ENCODE assay signal across 11 cellular contexts in genomic region chr17:8832711-8833352, GRCh38. TPM values are rescaled to one million over a fixed set of nuclear protein-coding genes. Genes with fewer than 3 reads are reported as not detected.
DNase-seq lines count a peak whose midpoint lies in the region; ATAC-seq, FAIRE-seq and TF ChIP-seq lines count a peak whose summit lies in the region.
"Had no signal": no experiment of that assay in that cellular context is flagged by ENCODE, and none has a peak within 500 bp of the region (broad histone marks: within the 10 kb centered on the region; RNA-seq: fewer than 3 reads in every experiment).

No MANE protein-coding gene starts in this region.

- H3K4me3 ChIP-seq in CD8-positive, alpha-beta T cell (ENCODE audit: low read depth, low read length), result no peak overlapping the region
- H3K4me3 ChIP-seq in MG63, result no peak overlapping the region
- no peak overlapping the region for H3K4me3 ChIP-seq in naive thymus-derived CD4-positive, alpha-beta T cell (ENCODE audit: low read length)
- no peak overlapping the region for H3K4me3 ChIP-seq in small intestine (ENCODE audit: low read depth in 1 of 2, low read length in 2 of 2)
- H3K4me3 ChIP-seq: HAP-1 had no signal

- no peaks in the 10 kb centered on the region for H3K27me3 Mint-ChIP-seq in CD8-positive, alpha-beta T cell (ENCODE audit: low read depth)
- H3K27me3 Mint-ChIP-seq in activated naive CD4-positive, alpha-beta T cell treated with anti-CD3 and anti-CD28 coated beads, Interleukin-2, amount 10 ng/mL, durations not matched to agents 7 days and 5 days, result no peaks in the 10 kb centered on the region
- H3K27me3 Mint-ChIP-seq in naive thymus-derived CD4-positive, alpha-beta T cell, result no peaks in the 10 kb centered on the region

- H3K27ac ChIP-seq in CD8-positive, alpha-beta T cell (ENCODE audit: low read depth, low read length), result no peak overlapping the region
- H3K27ac ChIP-seq in naive thymus-derived CD4-positive, alpha-beta T cell (ENCODE audit: low read depth, low read length), result no peak overlapping the region
- H3K27ac ChIP-seq in small intestine (ENCODE audit: low read depth in 1 of 2, low read length in 1 of 2), result no peak overlapping the region

- FAIRE-seq in small intestine (lab: Jason Lieb, UNC), result no peak

- no peak overlapping the region for H3K4me3 Mint-ChIP-seq in CD8-positive, alpha-beta T cell
- H3K4me3 Mint-ChIP-seq in activated naive CD4-positive, alpha-beta T cell treated with anti-CD3 and anti-CD28 coated beads, Interleukin-2, amount 10 ng/mL, durations not matched to agents 7 days and 5 days, result no peak overlapping the region
- no peak overlapping the region for H3K4me3 Mint-ChIP-seq in naive thymus-derived CD4-positive, alpha-beta T cell

- intact Hi-C loops in CD8-positive, alpha-beta T cell (cut with DNase I, micrococcal nuclease), result no loop called here
- intact Hi-C loops in naive thymus-derived CD4-positive, alpha-beta T cell (cut with micrococcal nuclease), result no loop called here

- no peaks in the 10 kb centered on the region for H3K27me3 ChIP-seq in CD8-positive, alpha-beta T cell (ENCODE audit: insufficient read depth, low read length)
- H3K27me3 ChIP-seq in MG63 (0 out of 2 replicates have a peak, but pooled peaks cover 2% of the 10 kb centered on the region), small intestine (ENCODE audit: control insufficient read depth in 2 of 2, insufficient read depth in 2 of 2, low read length in 2 of 2) (no peaks in the 10 kb centered on the region)
- H3K27me3 ChIP-seq in naive thymus-derived CD4-positive, alpha-beta T cell (ENCODE audit: control insufficient read depth in 2 of 2, insufficient read depth in 2 of 2, low read length in 2 of 2), result no peaks in the 10 kb centered on the region

- POLR2A ChIA-PET in CD8-positive, alpha-beta T cell (lab: Charles Lee), result no interaction called here
- POLR2A ChIA-PET in naive thymus-derived CD4-positive, alpha-beta T cell (lab: Charles Lee), result no interaction called here

- H3K9me3 Mint-ChIP-seq in CD8-positive, alpha-beta T cell, result no peaks in the 10 kb centered on the region
- H3K9me3 Mint-ChIP-seq in activated naive CD4-positive, alpha-beta T cell treated with anti-CD3 and anti-CD28 coated beads, Interleukin-2, amount 10 ng/mL, durations not matched to agents 7 days and 5 days, result no peaks in the 10 kb centered on the region
- H3K9me3 Mint-ChIP-seq in naive thymus-derived CD4-positive, alpha-beta T cell, result peaks cover 0 to 3% (median 0%) of the 10 kb centered on the region in 11 donors
- H3K9me3 Mint-ChIP-seq: activated naive CD4-positive, alpha-beta T cell treated with anti-CD3 and anti-CD28 coated beads, Interleukin-2, amount 50 U/mL, for 72 hours had no signal

- TF ChIP-seq CTCF in CD8-positive, alpha-beta T cell (IDR thresholded peaks at IDR 0.05), result peak; percentile 44

- no peaks in the 10 kb centered on the region for H3K9me3 ChIP-seq in CD8-positive, alpha-beta T cell (ENCODE audit: low read length)
- H3K9me3 ChIP-seq in MG63 (no peaks in the 10 kb centered on the region), small intestine (ENCODE audit: control insufficient read depth, low read depth) (no peaks in the 10 kb centered on the region)
- no peaks in the 10 kb centered on the region for H3K9me3 ChIP-seq in naive thymus-derived CD4-positive, alpha-beta T cell (ENCODE audit: control insufficient read depth in 2 of 3, low read length in 3 of 3)
- H3K9me3 ChIP-seq: HAP-1 had no signal

- no peak for ATAC-seq in CD8-positive, alpha-beta T cell
- peak; percentile 38 for ATAC-seq in naive thymus-derived CD4-positive, alpha-beta T cell
- ATAC-seq in HG02870 (IDR thresholded peaks at IDR 0.05; ENCODE audit: unreplicated experiment) (no peak), GM18909 (IDR thresholded peaks at IDR 0.05; ENCODE audit: poor library complexity, unreplicated experiment) (no peak)

- H3K36me3 ChIP-seq in CD8-positive, alpha-beta T cell (ENCODE audit: insufficient read depth, low read length), result no peaks in the 10 kb centered on the region
- no peaks in the 10 kb centered on the region for H3K36me3 ChIP-seq in MG63
- H3K36me3 ChIP-seq in naive thymus-derived CD4-positive, alpha-beta T cell (ENCODE audit: control insufficient read depth in 2 of 3, insufficient read depth in 3 of 3, low read length in 3 of 3), result no peaks in the 10 kb centered on the region
- no peaks in the 10 kb centered on the region for H3K36me3 ChIP-seq in small intestine (ENCODE audit: control insufficient read depth in 2 of 2, insufficient read depth in 2 of 2, low read length in 2 of 2)
- H3K36me3 ChIP-seq: HAP-1 had no signal

- WGBS in small intestine, 3 donors, result 34 to 57% (median 52%) methylated on average over 29 to 33 of the region's 33 CpGs

- no peaks in the 10 kb centered on the region for H3K4me1 Mint-ChIP-seq in CD8-positive, alpha-beta T cell (ENCODE audit: low read depth)
- H3K4me1 Mint-ChIP-seq in activated naive CD4-positive, alpha-beta T cell treated with anti-CD3 and anti-CD28 coated beads, Interleukin-2, amount 10 ng/mL, durations not matched to agents 7 days and 5 days, result no peaks in the 10 kb centered on the region
- H3K4me1 Mint-ChIP-seq in naive thymus-derived CD4-positive, alpha-beta T cell, result no peaks in the 10 kb centered on the region

- no peak overlapping the region for H3K27ac Mint-ChIP-seq in CD8-positive, alpha-beta T cell
- no peak overlapping the region for H3K27ac Mint-ChIP-seq in activated naive CD4-positive, alpha-beta T cell treated with anti-CD3 and anti-CD28 coated beads, Interleukin-2, amount 10 ng/mL, durations not matched to agents 7 days and 5 days
- no peak overlapping the region for H3K27ac Mint-ChIP-seq in naive thymus-derived CD4-positive, alpha-beta T cell
- H3K27ac Mint-ChIP-seq: activated naive CD4-positive, alpha-beta T cell treated with anti-CD3 and anti-CD28 coated beads, Interleukin-2, amount 50 U/mL, for 72 hours had no signal

- no peaks in the 10 kb centered on the region for H3K4me1 ChIP-seq in CD8-positive, alpha-beta T cell (ENCODE audit: insufficient read depth, low read length)
- H3K4me1 ChIP-seq in naive thymus-derived CD4-positive, alpha-beta T cell (ENCODE audit: control insufficient read depth in 2 of 2, insufficient read depth in 2 of 2, low read length in 2 of 2), result no peaks in the 10 kb centered on the region
- H3K4me1 ChIP-seq in small intestine (ENCODE audit: control insufficient read depth in 2 of 2, insufficient read depth in 1 of 2, low read depth in 1 of 2, low read length in 1 of 2), result no peaks in the 10 kb centered on the region
- H3K4me1 ChIP-seq: HAP-1 had no signal

- no peaks in the 10 kb centered on the region for H3K36me3 Mint-ChIP-seq in CD8-positive, alpha-beta T cell
- peaks cover 13% of the 10 kb centered on the region for H3K36me3 Mint-ChIP-seq in activated naive CD4-positive, alpha-beta T cell treated with anti-CD3 and anti-CD28 coated beads, Interleukin-2, amount 10 ng/mL, durations not matched to agents 7 days and 5 days
- H3K36me3 Mint-ChIP-seq in naive thymus-derived CD4-positive, alpha-beta T cell, result peaks cover 0 to 16% (median 4%) of the 10 kb centered on the region in 5 donors
- H3K36me3 Mint-ChIP-seq: activated naive CD4-positive, alpha-beta T cell treated with anti-CD3 and anti-CD28 coated beads, Interleukin-2, amount 50 U/mL, for 72 hours had no signal

- DNase-seq in CD8-positive, alpha-beta T cell, result peak in 3 of 7 experiments; percentile 3 to 52 (median 38)
- DNase-seq in MG63, result peak; percentile 38
- peak; percentile 47 for DNase-seq in activated naive CD4-positive, alpha-beta T cell treated with anti-CD3 and anti-CD28 coated beads, Interleukin-2, amount 10 ng/mL, durations not matched to agents 7 days and 5 days
- DNase-seq in naive thymus-derived CD4-positive, alpha-beta T cell, result peak in 6 of 9 donors; percentile 4 to 53 (median 16)
- no peak for DNase-seq in NCI-H526 treated with DMSO at 0.1 percent for 48 hours (lab: John Stamatoyannopoulos, UW)
- no peak for DNase-seq in small intestine

- CTCF ChIA-PET in CD8-positive, alpha-beta T cell (lab: Charles Lee), result interaction anchor here (0.7 to 1.5 kb wide), 2 partner anchors 8 to 413 kb away, joined by 3 read pairs; no protein-coding TSS in a partner anchor
- CTCF ChIA-PET in activated naive CD4-positive, alpha-beta T cell treated with anti-CD3 and anti-CD28 coated beads, Interleukin-2, amount 10 ng/mL, durations not matched to agents 7 days and 5 days (lab: Charles Lee), result interaction anchor here (1.1 to 1.6 kb wide), 2 partner anchors 11 to 35 kb away, joined by 5 to 7 read pairs; partner anchors contain the start of gene PIK3R6
- CTCF ChIA-PET in naive thymus-derived CD4-positive, alpha-beta T cell (lab: Charles Lee), result interaction anchor here (0.6 kb wide), 1 partner anchor 146 kb away, joined by 5 read pairs; no protein-coding TSS in a partner anchor

RNA-seq across cellular contexts. Expression of gene MFSD6L, which starts 33.7 kb away (rescaled TPM):
- total RNA-seq in CD8-positive, alpha-beta T cell, result not detected
- not detected in 2 replicates for total RNA-seq in MG63 (2014; rRNA removed; shearing (Covaris generic); ENCODE audit: low replicate concordance)
- 1 to 10 TPM in 1 of 5 experiments, under 1 TPM in 1, not detected in 3; 0.96 to 1.8 TPM for total RNA-seq in naive thymus-derived CD4-positive, alpha-beta T cell
- not detected for polyA plus RNA-seq in naive thymus-derived CD4-positive, alpha-beta T cell
- polyA plus RNA-seq in small intestine, result 1 to 10 TPM in 1 of 3 donors, under 1 TPM in 1, not detected in 1; 0.81 to 5.8 TPM
- total RNA-seq: pulmonary artery endothelial cell had no signal

RNA-seq across cellular contexts. Expression of gene PIK3R6, which starts 34.6 kb away (rescaled TPM):
- under 1 TPM; 0.46 to 0.56 TPM for total RNA-seq in CD8-positive, alpha-beta T cell
- not detected in 2 replicates for total RNA-seq in MG63 (2014; rRNA removed; shearing (Covaris generic); ENCODE audit: low replicate concordance)
- total RNA-seq in naive thymus-derived CD4-positive, alpha-beta T cell, result 10 to 100 TPM in 1 of 5 experiments, 1 to 10 TPM in 2, under 1 TPM in 2; 0.40 to 11.3 (median 1.1) TPM
- polyA plus RNA-seq in naive thymus-derived CD4-positive, alpha-beta T cell, result under 1 TPM; 0.06 to 0.37 TPM
- under 1 TPM in 2 of 3 donors, not detected in 1; 0.25 to 0.54 TPM for polyA plus RNA-seq in small intestine
- total RNA-seq: pulmonary artery endothelial cell had no signal

Comparison
In these comparisons a context has a peak if more than half of its experiments do, and no peak if none do; other contexts are left out.
1. DNase-seq: peak in MG63 (single experiment), activated naive CD4-positive, alpha-beta T cell treated with anti-CD3 and anti-CD28 coated beads, Interleukin-2, amount 10 ng/mL, durations not matched to agents 7 days and 5 days (single experiment) and naive thymus-derived CD4-positive, alpha-beta T cell (6 of 9); none in NCI-H526 treated with DMSO at 0.1 percent for 48 hours (single experiment) and small intestine (single experiment).